In genomic region chr15:87420017-87420416, GRCh38 we compare ENCODE assay signal across 2 cellular contexts.
TF ChIP-seq lines count a peak whose summit lies in the region.

No MANE protein-coding gene starts in this region.

TF ChIP-seq in SK-N-SH, 30 proteins besides CTCF, POLR2A, EP300 and RAD21 (continued from another document):
- no peak for TF ChIP-seq EZH2phosphoT487 (IDR thresholded peaks at IDR 0.05; ENCODE audit: borderline replicate concordance, low read depth)
TF ChIP-seq in SK-N-SH: peak in this region for 2.

TF ChIP-seq in SK-N-SH treated with all-trans-retinoic acid at 6 μM for 48 hours, 23 proteins besides CTCF, POLR2A, EP300 and RAD21 (continued from another document):
- TF ChIP-seq ZNF8 (CRISPR knock-in tag; IDR thresholded peaks at IDR 0.05) (no peak), ARNTL (CRISPR knock-in tag; IDR thresholded peaks at IDR 0.05; ENCODE audit: borderline replicate concordance, low read depth) (no peak), BACH2 (CRISPR knock-in tag; IDR thresholded peaks at IDR 0.05; ENCODE audit: borderline replicate concordance) (no peak), OSR1 (CRISPR knock-in tag; IDR thresholded peaks at IDR 0.05) (no peak), GLIS3 (CRISPR knock-in tag; IDR thresholded peaks at IDR 0.05) (no peak), SNAI2 (CRISPR knock-in tag; IDR thresholded peaks at IDR 0.05) (no peak), CSDC2 (CRISPR knock-in tag; IDR thresholded peaks at IDR 0.05) (no peak), TSHZ2 (CRISPR knock-in tag; IDR thresholded peaks at IDR 0.05) (no peak), ZNF70 (CRISPR knock-in tag; IDR thresholded peaks at IDR 0.05) (no peak)
- TF ChIP-seq, protein P1, sequence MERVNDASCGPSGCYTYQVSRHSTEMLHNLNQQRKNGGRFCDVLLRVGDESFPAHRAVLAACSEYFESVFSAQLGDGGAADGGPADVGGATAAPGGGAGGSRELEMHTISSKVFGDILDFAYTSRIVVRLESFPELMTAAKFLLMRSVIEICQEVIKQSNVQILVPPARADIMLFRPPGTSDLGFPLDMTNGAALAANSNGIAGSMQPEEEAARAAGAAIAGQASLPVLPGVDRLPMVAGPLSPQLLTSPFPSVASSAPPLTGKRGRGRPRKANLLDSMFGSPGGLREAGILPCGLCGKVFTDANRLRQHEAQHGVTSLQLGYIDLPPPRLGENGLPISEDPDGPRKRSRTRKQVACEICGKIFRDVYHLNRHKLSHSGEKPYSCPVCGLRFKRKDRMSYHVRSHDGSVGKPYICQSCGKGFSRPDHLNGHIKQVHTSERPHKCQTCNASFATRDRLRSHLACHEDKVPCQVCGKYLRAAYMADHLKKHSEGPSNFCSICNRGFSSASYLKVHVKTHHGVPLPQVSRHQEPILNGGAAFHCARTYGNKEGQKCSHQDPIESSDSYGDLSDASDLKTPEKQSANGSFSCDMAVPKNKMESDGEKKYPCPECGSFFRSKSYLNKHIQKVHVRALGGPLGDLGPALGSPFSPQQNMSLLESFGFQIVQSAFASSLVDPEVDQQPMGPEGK (CRISPR knock-in tag; IDR thresholded peaks at IDR 0.05; ENCODE audit: borderline replicate concordance) = no peak
- TF ChIP-seq, protein P2, sequence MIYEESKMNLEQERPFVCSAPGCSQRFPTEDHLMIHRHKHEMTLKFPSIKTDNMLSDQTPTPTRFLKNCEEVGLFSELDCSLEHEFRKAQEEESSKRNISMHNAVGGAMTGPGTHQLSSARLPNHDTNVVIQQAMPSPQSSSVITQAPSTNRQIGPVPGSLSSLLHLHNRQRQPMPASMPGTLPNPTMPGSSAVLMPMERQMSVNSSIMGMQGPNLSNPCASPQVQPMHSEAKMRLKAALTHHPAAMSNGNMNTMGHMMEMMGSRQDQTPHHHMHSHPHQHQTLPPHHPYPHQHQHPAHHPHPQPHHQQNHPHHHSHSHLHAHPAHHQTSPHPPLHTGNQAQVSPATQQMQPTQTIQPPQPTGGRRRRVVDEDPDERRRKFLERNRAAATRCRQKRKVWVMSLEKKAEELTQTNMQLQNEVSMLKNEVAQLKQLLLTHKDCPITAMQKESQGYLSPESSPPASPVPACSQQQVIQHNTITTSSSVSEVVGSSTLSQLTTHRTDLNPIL (CRISPR knock-in tag; IDR thresholded peaks at IDR 0.05; ENCODE audit: low read depth) = no peak
- TF ChIP-seq, protein P3, sequence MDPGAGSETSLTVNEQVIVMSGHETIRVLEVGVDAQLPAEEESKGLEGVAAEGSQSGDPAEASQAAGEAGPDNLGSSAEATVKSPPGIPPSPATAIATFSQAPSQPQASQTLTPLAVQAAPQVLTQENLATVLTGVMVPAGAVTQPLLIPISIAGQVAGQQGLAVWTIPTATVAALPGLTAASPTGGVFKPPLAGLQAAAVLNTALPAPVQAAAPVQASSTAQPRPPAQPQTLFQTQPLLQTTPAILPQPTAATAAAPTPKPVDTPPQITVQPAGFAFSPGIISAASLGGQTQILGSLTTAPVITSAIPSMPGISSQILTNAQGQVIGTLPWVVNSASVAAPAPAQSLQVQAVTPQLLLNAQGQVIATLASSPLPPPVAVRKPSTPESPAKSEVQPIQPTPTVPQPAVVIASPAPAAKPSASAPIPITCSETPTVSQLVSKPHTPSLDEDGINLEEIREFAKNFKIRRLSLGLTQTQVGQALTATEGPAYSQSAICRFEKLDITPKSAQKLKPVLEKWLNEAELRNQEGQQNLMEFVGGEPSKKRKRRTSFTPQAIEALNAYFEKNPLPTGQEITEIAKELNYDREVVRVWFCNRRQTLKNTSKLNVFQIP (CRISPR knock-in tag; IDR thresholded peaks at IDR 0.05; ENCODE audit: borderline replicate concordance, low read depth) = no peak
